17 cellular contexts compared by ENCODE assay signal in the genomic region with DNA sequence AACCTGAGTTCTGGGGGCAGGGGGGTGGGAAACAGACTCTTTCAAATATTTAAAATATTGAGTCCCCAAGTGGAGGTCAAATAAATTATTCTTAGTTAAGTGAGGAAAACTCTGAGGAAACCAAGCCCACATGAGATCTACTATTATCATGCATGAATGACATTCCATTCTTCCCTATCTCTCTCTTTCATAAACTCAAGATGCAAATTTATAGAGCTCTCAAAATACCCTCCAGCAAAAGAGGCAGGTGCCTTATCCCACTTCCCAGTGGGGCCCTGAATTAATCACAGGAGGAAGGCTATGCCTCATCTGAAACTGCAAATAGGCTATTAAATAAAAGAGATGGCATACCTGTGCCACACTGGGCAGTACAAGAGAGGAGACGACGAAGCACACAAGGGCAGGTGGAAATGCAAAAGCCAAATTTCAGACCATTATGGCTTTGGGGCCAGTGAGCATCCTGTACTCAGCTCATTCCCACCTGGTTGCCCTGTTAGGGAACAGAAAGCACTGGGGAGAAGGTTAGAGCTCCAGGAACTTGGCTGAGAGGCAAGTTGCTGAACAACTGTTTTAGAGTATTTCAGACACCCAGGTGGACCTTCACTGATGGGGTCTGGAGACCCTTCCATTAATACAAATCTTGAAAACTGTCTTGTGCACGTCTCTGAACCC.
"Had no signal": no experiment of that assay in that cellular context is flagged by ENCODE, and none has a peak within 500 bp of the region (broad histone marks: within the 10 kb centered on the region; RNA-seq: fewer than 3 reads in every experiment).

No MANE protein-coding gene starts in this region.

- ATAC-seq: activated CD8-positive, alpha-beta T cell treated with anti-CD3 and anti-CD28 coated beads for 36 hours; activated T-cell treated with anti-CD3 and anti-CD28 coated beads, Interleukin-2, amount 50 U/mL, for 72 hours; left ventricle myocardium superior had no signal

- H3K9me3 ChIP-seq: breast epithelium, ovary, vagina had no signal

- H3K27ac ChIP-seq: breast epithelium, neural progenitor cell, ovary, skin epidermis, vagina, WERI-Rb-1 had no signal

- H3K27ac Mint-ChIP-seq: activated CD8-positive, alpha-beta T cell treated with anti-CD3 and anti-CD28 coated beads for 36 hours; activated naive CD8-positive, alpha-beta T cell treated with anti-CD3 and anti-CD28 coated beads, Interleukin-2, amount 10 ng/mL, durations not matched to agents 7 days and 5 days; activated T-cell treated with anti-CD3 and anti-CD28 coated beads, Interleukin-2, amount 50 U/mL, for 72 hours; neural progenitor cell had no signal

- H3K4me3 Mint-ChIP-seq: activated CD8-positive, alpha-beta T cell treated with anti-CD3 and anti-CD28 coated beads for 36 hours; activated naive CD8-positive, alpha-beta T cell treated with anti-CD3 and anti-CD28 coated beads, Interleukin-2, amount 10 ng/mL, durations not matched to agents 7 days and 5 days; activated T-cell treated with anti-CD3 and anti-CD28 coated beads, Interleukin-2, amount 50 U/mL, for 72 hours; neural progenitor cell had no signal

- H2AFZ ChIP-seq: neural progenitor cell had no signal

- DNase-seq: activated CD4-positive, alpha-beta T cell treated with anti-CD3 and anti-CD28 coated beads for 4 hours; activated CD8-positive, alpha-beta memory T cell treated with anti-CD3 and anti-CD28 coated beads, Interleukin-2, amount 50 U/mL, for 4 hours; activated CD8-positive, alpha-beta T cell treated with anti-CD3 and anti-CD28 coated beads for 36 hours; activated naive CD8-positive, alpha-beta T cell treated with anti-CD3 and anti-CD28 coated beads, Interleukin-2, amount 10 ng/mL, durations not matched to agents 7 days and 5 days; activated T-cell treated with anti-CD3 and anti-CD28 coated beads, Interleukin-2, amount 50 U/mL, for 72 hours; aorta; dermis blood vessel endothelial cell; erythroblast; kidney; left ventricle myocardium superior; ovary; retina; WERI-Rb-1 had no signal

- H3K9ac ChIP-seq: neural progenitor cell had no signal

- H3K4me2 ChIP-seq: neural progenitor cell had no signal

- H3K9me3 Mint-ChIP-seq: activated CD8-positive, alpha-beta T cell treated with anti-CD3 and anti-CD28 coated beads for 36 hours; activated T-cell treated with anti-CD3 and anti-CD28 coated beads, Interleukin-2, amount 50 U/mL, for 72 hours; neural progenitor cell had no signal

- H3K27me3 Mint-ChIP-seq: activated CD8-positive, alpha-beta T cell treated with anti-CD3 and anti-CD28 coated beads for 36 hours had no signal

- H3K36me3 Mint-ChIP-seq: neural progenitor cell had no signal

- H3K4me3 ChIP-seq: breast epithelium, neural progenitor cell, ovary, skin epidermis, vagina had no signal

- H3K27me3 ChIP-seq: breast epithelium, neural progenitor cell, ovary, vagina had no signal

- H3K36me3 ChIP-seq: breast epithelium, neural progenitor cell, ovary, vagina, WERI-Rb-1 had no signal
